8 cellular contexts compared by ENCODE assay signal in genomic region chr14:106116356-106116930, GRCh38.
DNase-seq lines count a peak whose midpoint lies in the region; ATAC-seq and TF ChIP-seq lines count a peak whose summit lies in the region.
"Not testable (repeated sequence)": the region's sequence is repeated elsewhere in the genome, so short reads cannot be mapped to it uniquely, and the experiment has no call there.

No MANE protein-coding gene starts in this region.

- peak; percentile 29 for TF ChIP-seq CTCF in GM20000 (IDR thresholded peaks at IDR 0.05; ENCODE audit: extremely low read depth, missing control alignments)
- TF ChIP-seq CTCF in RWPE1 (conservative IDR thresholded peaks at IDR 0.05; ENCODE audit: low read depth): 0 out of 2 replicates have a peak, but pooled peaks have one; percentile 18
- peak; percentile 60 for TF ChIP-seq CTCF in natural killer cell (IDR thresholded peaks at IDR 0.05)
- TF ChIP-seq CTCF in type B pancreatic cell (conservative IDR thresholded peaks at IDR 0.05): peak; percentile 28

- H3K4me3 Mint-ChIP-seq in CD8-positive, alpha-beta memory T cell; activated T-helper 17 cell treated with anti-CD3 and anti-CD28 coated beads, Interleukin-2, amount 50 U/mL, for 72 hours; central memory CD8-positive, alpha-beta T cell; natural killer cell; type B pancreatic cell: not testable (repeated sequence)

- intact Hi-C loops in natural killer cell (cut with micrococcal nuclease): loop anchor here (2.0 kb wide), 1 partner anchor 54 kb away; no protein-coding TSS in a partner anchor

- not testable (repeated sequence) for H3K36me3 Mint-ChIP-seq in CD8-positive, alpha-beta memory T cell; activated T-helper 17 cell treated with anti-CD3 and anti-CD28 coated beads, Interleukin-2, amount 50 U/mL, for 72 hours (ENCODE audit: low read depth); central memory CD8-positive, alpha-beta T cell (ENCODE audit: insufficient read depth); natural killer cell; type B pancreatic cell

- H3K4me3 ChIP-seq in CD8-positive, alpha-beta memory T cell (ENCODE audit: low read length): not testable (repeated sequence)

- peaks cover 4 to 23% (median 10%) of the 10 kb centered on the region in 3 donors for H3K4me1 Mint-ChIP-seq in CD8-positive, alpha-beta memory T cell
- not testable (repeated sequence) for H3K4me1 Mint-ChIP-seq in activated T-helper 17 cell treated with anti-CD3 and anti-CD28 coated beads, Interleukin-2, amount 50 U/mL, for 72 hours; central memory CD8-positive, alpha-beta T cell; type B pancreatic cell (ENCODE audit: unreplicated experiment)
- H3K4me1 Mint-ChIP-seq in natural killer cell: peaks cover 18 to 19% of the 10 kb centered on the region in 2 donors

- H3K27ac Mint-ChIP-seq in CD8-positive, alpha-beta memory T cell: peak overlapping the region in 2 of 8 donors; percentile 66 to 82
- not testable (repeated sequence) for H3K27ac Mint-ChIP-seq in activated T-helper 17 cell treated with anti-CD3 and anti-CD28 coated beads, Interleukin-2, amount 50 U/mL, for 72 hours; central memory CD8-positive, alpha-beta T cell (ENCODE audit: low read depth); natural killer cell; type B pancreatic cell

- peak in 3 of 5 donors; percentile 12 to 51 (median 19) for DNase-seq in CD8-positive, alpha-beta memory T cell
- not testable (repeated sequence) for DNase-seq in GM20000 (ENCODE audit: low spot score); RWPE1 (ENCODE audit: low spot score); central memory CD8-positive, alpha-beta T cell (ENCODE audit: low spot score in 2 of 2); type B pancreatic cell (ENCODE audit: extremely low spot score, unreplicated experiment)
- DNase-seq in activated CD4-positive, alpha-beta T cell treated with anti-CD3 and anti-CD28 coated beads, Interleukin-2, amount 50 U/mL, for 48 hours: peak; percentile 29 to 45
- DNase-seq in natural killer cell: peak; percentile 40

- CTCF ChIA-PET in CD8-positive, alpha-beta memory T cell (lab: Charles Lee): interaction anchor here (1.1 to 1.6 kb wide), 2 partner anchors 12 to 37 kb away, joined by 3 to 7 read pairs; no protein-coding TSS in a partner anchor
- CTCF ChIA-PET in RWPE1 (lab: Yijun Ruan, JAX): interaction anchor here (0.7 kb wide), 1 partner anchor 1398 kb away, joined by 3 read pairs; no protein-coding TSS in a partner anchor

- peaks cover 14% of the 10 kb centered on the region for H3K4me1 ChIP-seq in CD8-positive, alpha-beta memory T cell (ENCODE audit: insufficient read depth, low read length)

- H3K9me3 ChIP-seq in CD8-positive, alpha-beta memory T cell (ENCODE audit: low read length): not testable (repeated sequence)

- not testable (repeated sequence) for H3K36me3 ChIP-seq in CD8-positive, alpha-beta memory T cell (ENCODE audit: insufficient read depth, low read length)

- H3K27me3 Mint-ChIP-seq in CD8-positive, alpha-beta memory T cell: peaks cover 25 to 52% of the 10 kb centered on the region in 2 donors
- not testable (repeated sequence) for H3K27me3 Mint-ChIP-seq in activated T-helper 17 cell treated with anti-CD3 and anti-CD28 coated beads, Interleukin-2, amount 50 U/mL, for 72 hours; type B pancreatic cell
- H3K27me3 Mint-ChIP-seq in central memory CD8-positive, alpha-beta T cell: peaks cover 11% of the 10 kb centered on the region
- H3K27me3 Mint-ChIP-seq in natural killer cell (ENCODE audit: low read depth in 2 of 2): peaks cover 17 to 28% of the 10 kb centered on the region in 2 donors

- H3K27ac ChIP-seq in CD8-positive, alpha-beta memory T cell (ENCODE audit: low read depth, low read length); RWPE1: not testable (repeated sequence)

- not testable (repeated sequence) for H3K27me3 ChIP-seq in CD8-positive, alpha-beta memory T cell (ENCODE audit: insufficient read depth, low read length, poor library complexity, severe bottlenecking)

- ATAC-seq in activated T-helper 17 cell treated with anti-CD3 and anti-CD28 coated beads, Interleukin-2, amount 50 U/mL, for 72 hours (replicated peaks): peak; percentile 58
- ATAC-seq in central memory CD8-positive, alpha-beta T cell (replicated peaks; ENCODE audit: extremely low read depth, poor library complexity, severe bottlenecking): peak; percentile 46
- ATAC-seq in natural killer cell: peak; percentile 63 to 83 (median 67)

- not testable (repeated sequence) for H3K9me3 Mint-ChIP-seq in CD8-positive, alpha-beta memory T cell; activated T-helper 17 cell treated with anti-CD3 and anti-CD28 coated beads, Interleukin-2, amount 50 U/mL, for 72 hours; central memory CD8-positive, alpha-beta T cell; natural killer cell; type B pancreatic cell

- POLR2A ChIA-PET in CD8-positive, alpha-beta memory T cell (lab: Charles Lee); RWPE1 (lab: Yijun Ruan, JAX; ENCODE audit: low non-redundant PET): not testable (repeated sequence)
